Comparison of ENCODE assay signal across 10 cellular contexts in genomic region chr6:148192310-148192709, GRCh38.
DNase-seq lines count a peak whose midpoint lies in the region; ATAC-seq and TF ChIP-seq lines count a peak whose summit lies in the region.
"Had no signal": no experiment of that assay in that cellular context is flagged by ENCODE, and none has a peak within 500 bp of the region (broad histone marks: within the 10 kb centered on the region; RNA-seq: fewer than 3 reads in every experiment).

No MANE protein-coding gene starts in this region.

- peaks cover 3% of the 10 kb centered on the region for H3K27me3 ChIP-seq in effector memory CD4-positive, alpha-beta T cell (replicated peaks; ENCODE audit: control insufficient read depth, insufficient read depth, low read length, poor library complexity, severe bottlenecking)

- no peaks in the 10 kb centered on the region for H3K36me3 ChIP-seq in effector memory CD4-positive, alpha-beta T cell (ENCODE audit: control insufficient read depth, insufficient read depth, low read length)

- H3K9me3 ChIP-seq in effector memory CD4-positive, alpha-beta T cell (ENCODE audit: control insufficient read depth, low read length): no peaks in the 10 kb centered on the region

- H3K4me3 ChIP-seq in effector memory CD4-positive, alpha-beta T cell (ENCODE audit: insufficient read depth, low read depth, low read length, poor library complexity, severe bottlenecking): no peak overlapping the region

- no peaks in the 10 kb centered on the region for H3K4me1 ChIP-seq in effector memory CD4-positive, alpha-beta T cell (ENCODE audit: control insufficient read depth, insufficient read depth, low read length, poor library complexity, severe bottlenecking)

- peak; percentile 77 for DNase-seq in GM03348 (ENCODE audit: low spot score)
- DNase-seq in glomerular visceral epithelial cell (ENCODE audit: extremely low spot score): peak; percentile 92
- DNase-seq in stromal cell of bone marrow (ENCODE audit: low read depth): peak; percentile 91
- DNase-seq in effector memory CD4-positive, alpha-beta T cell: no peak
- DNase-seq in stimulated activated CD4-positive, alpha-beta T cell treated with anti-CD3 and anti-CD28 coated beads, Interleukin-12 subunit alpha, Interleukin-12 subunit beta, amount 100 ng/mL, for 4 hours: no peak
- no peak for DNase-seq in DMS79 (lab: John Stamatoyannopoulos, UW)
- DNase-seq in NCI-H2081 (lab: John Stamatoyannopoulos, UW): no peak
- DNase-seq: activated CD4-positive, alpha-beta memory T cell treated with anti-CD3 and anti-CD28 coated beads for 36 hours; endodermal cell had no signal

- no peak overlapping the region for H3K27ac ChIP-seq in effector memory CD4-positive, alpha-beta T cell (ENCODE audit: insufficient read depth, low read length, poor library complexity, severe bottlenecking)

- peak; percentile 46; the same call in 2 of the 3 replicates for ATAC-seq in SK-N-SH treated with all-trans-retinoic acid at 6 μM for 48 hours

TF ChIP-seq in SK-N-SH treated with all-trans-retinoic acid at 6 μM for 48 hours, 23 proteins besides CTCF, POLR2A, EP300 and RAD21:
- no peak for TF ChIP-seq SNAI2 (CRISPR knock-in tag; IDR thresholded peaks at IDR 0.05)
- TF ChIP-seq CSDC2 (CRISPR knock-in tag; IDR thresholded peaks at IDR 0.05): no peak
- TF ChIP-seq, protein P1, sequence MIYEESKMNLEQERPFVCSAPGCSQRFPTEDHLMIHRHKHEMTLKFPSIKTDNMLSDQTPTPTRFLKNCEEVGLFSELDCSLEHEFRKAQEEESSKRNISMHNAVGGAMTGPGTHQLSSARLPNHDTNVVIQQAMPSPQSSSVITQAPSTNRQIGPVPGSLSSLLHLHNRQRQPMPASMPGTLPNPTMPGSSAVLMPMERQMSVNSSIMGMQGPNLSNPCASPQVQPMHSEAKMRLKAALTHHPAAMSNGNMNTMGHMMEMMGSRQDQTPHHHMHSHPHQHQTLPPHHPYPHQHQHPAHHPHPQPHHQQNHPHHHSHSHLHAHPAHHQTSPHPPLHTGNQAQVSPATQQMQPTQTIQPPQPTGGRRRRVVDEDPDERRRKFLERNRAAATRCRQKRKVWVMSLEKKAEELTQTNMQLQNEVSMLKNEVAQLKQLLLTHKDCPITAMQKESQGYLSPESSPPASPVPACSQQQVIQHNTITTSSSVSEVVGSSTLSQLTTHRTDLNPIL (CRISPR knock-in tag; IDR thresholded peaks at IDR 0.05; ENCODE audit: low read depth): no peak
- TF ChIP-seq, protein P2, sequence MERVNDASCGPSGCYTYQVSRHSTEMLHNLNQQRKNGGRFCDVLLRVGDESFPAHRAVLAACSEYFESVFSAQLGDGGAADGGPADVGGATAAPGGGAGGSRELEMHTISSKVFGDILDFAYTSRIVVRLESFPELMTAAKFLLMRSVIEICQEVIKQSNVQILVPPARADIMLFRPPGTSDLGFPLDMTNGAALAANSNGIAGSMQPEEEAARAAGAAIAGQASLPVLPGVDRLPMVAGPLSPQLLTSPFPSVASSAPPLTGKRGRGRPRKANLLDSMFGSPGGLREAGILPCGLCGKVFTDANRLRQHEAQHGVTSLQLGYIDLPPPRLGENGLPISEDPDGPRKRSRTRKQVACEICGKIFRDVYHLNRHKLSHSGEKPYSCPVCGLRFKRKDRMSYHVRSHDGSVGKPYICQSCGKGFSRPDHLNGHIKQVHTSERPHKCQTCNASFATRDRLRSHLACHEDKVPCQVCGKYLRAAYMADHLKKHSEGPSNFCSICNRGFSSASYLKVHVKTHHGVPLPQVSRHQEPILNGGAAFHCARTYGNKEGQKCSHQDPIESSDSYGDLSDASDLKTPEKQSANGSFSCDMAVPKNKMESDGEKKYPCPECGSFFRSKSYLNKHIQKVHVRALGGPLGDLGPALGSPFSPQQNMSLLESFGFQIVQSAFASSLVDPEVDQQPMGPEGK (CRISPR knock-in tag; IDR thresholded peaks at IDR 0.05; ENCODE audit: borderline replicate concordance): no peak
- TF ChIP-seq ARNTL (CRISPR knock-in tag; IDR thresholded peaks at IDR 0.05; ENCODE audit: borderline replicate concordance, low read depth): no peak
- no peak for TF ChIP-seq TSHZ2 (CRISPR knock-in tag; IDR thresholded peaks at IDR 0.05)

Comparison
In these comparisons a context has a peak if more than half of its experiments do, and no peak if none do; other contexts are left out.
1. DNase-seq: peak in GM03348 (single experiment), glomerular visceral epithelial cell (single experiment) and stromal cell of bone marrow (single experiment); none in effector memory CD4-positive, alpha-beta T cell (0 of 3), stimulated activated CD4-positive, alpha-beta T cell treated with anti-CD3 and anti-CD28 coated beads, Interleukin-12 subunit alpha, Interleukin-12 subunit beta, amount 100 ng/mL, for 4 hours (single experiment), DMS79 (single experiment) and NCI-H2081 (0 of 2).